Comparison of ENCODE assay signal across 8 cellular contexts in the genomic region with DNA sequence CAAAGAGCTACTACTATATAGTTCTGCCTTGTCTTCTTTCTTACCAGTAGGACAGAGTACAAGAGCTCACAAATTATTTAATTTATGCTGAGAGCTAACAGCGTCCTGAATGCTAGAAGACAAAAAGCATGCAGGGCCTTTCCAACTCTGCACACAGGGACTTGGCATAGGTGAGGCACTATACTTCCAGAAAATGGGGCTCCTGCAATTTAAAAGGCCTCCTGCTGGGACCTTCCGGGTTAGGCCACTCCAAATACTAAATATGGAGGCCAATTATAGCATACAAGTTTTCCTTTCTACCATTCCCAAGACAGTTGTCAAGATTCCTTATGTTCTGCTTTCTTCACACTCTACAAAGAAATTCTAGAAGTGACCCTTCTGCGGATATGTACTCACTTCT. TPM values are rescaled to one million over a fixed set of nuclear protein-coding genes. Genes with fewer than 3 reads are reported as not detected.
DNase-seq lines count a peak whose midpoint lies in the region; ATAC-seq and TF ChIP-seq lines count a peak whose summit lies in the region.

No MANE protein-coding gene starts in this region.

- H3K36me3 Mint-ChIP-seq in activated T-helper 1 cell treated with anti-CD3 and anti-CD28 coated beads, Interleukin-12 subunit alpha, Interleukin-12 subunit beta, Interleukin-2, Interleukin-4 antibody, amounts not matched to agents 30 ng/mL and 10 ng/mL and 1 ng/mL, durations not matched to agents 14 hours and 24 hours and 36 hours (ENCODE audit: low read depth): peaks cover 20% of the 10 kb centered on the region

- H3K4me1 ChIP-seq in KMS-11 (ENCODE audit: low read depth, poor library complexity, severe bottlenecking) (peaks cover 25% of the 10 kb centered on the region), subcutaneous abdominal adipose tissue (ENCODE audit: control insufficient read depth in 5 of 5, insufficient read depth in 5 of 5, low read length in 5 of 5) (peaks cover 2 to 34% (median 20%) of the 10 kb centered on the region in 5 donors)

- H3K36me3 ChIP-seq in KMS-11 (ENCODE audit: insufficient read depth): no peaks in the 10 kb centered on the region
- peaks cover 0 to 4% (median 0%) of the 10 kb centered on the region in 5 donors for H3K36me3 ChIP-seq in subcutaneous abdominal adipose tissue (ENCODE audit: control insufficient read depth in 5 of 5, insufficient read depth in 5 of 5, low read length in 5 of 5)

- H3K4me1 Mint-ChIP-seq in activated T-helper 1 cell treated with anti-CD3 and anti-CD28 coated beads, Interleukin-12 subunit alpha, Interleukin-12 subunit beta, Interleukin-2, Interleukin-4 antibody, amounts not matched to agents 30 ng/mL and 10 ng/mL and 1 ng/mL, durations not matched to agents 14 hours and 24 hours and 36 hours (ENCODE audit: low read depth): peaks cover 37% of the 10 kb centered on the region

- H3K4me3 ChIP-seq in KMS-11 (IDR thresholded peaks at IDR 0.05; ENCODE audit: insufficient read depth, low read depth, low read length): no peak overlapping the region
- peak overlapping the region; percentile 90 for H3K4me3 ChIP-seq in iPS-18c (ENCODE audit: insufficient read depth, low read depth, low read length)
- peak overlapping the region; percentile 77 to 98 (median 91) for H3K4me3 ChIP-seq in subcutaneous abdominal adipose tissue (ENCODE audit: low read depth in 1 of 5, low read length in 5 of 5)

- H3K27ac ChIP-seq in KMS-11 (no peak overlapping the region), subcutaneous abdominal adipose tissue (ENCODE audit: low read depth, low read length) (peak overlapping the region; percentile 92)

- peaks cover 14% of the 10 kb centered on the region for H3K27me3 Mint-ChIP-seq in activated T-helper 1 cell treated with anti-CD3 and anti-CD28 coated beads, Interleukin-12 subunit alpha, Interleukin-12 subunit beta, Interleukin-2, Interleukin-4 antibody, amounts not matched to agents 30 ng/mL and 10 ng/mL and 1 ng/mL, durations not matched to agents 14 hours and 24 hours and 36 hours (ENCODE audit: insufficient read depth)

- TF ChIP-seq CTCF in KMS-11 (conservative IDR thresholded peaks at IDR 0.05; ENCODE audit: low read depth, low read length): no peak

- no peaks in the 10 kb centered on the region for H4K20me1 ChIP-seq in KMS-11 (ENCODE audit: insufficient read depth)

- H3K27ac Mint-ChIP-seq in activated T-helper 1 cell treated with anti-CD3 and anti-CD28 coated beads, Interleukin-12 subunit alpha, Interleukin-12 subunit beta, Interleukin-2, Interleukin-4 antibody, amounts not matched to agents 30 ng/mL and 10 ng/mL and 1 ng/mL, durations not matched to agents 14 hours and 24 hours and 36 hours: peak overlapping the region; percentile 95

- no peak overlapping the region for H2AFZ ChIP-seq in KMS-11 (ENCODE audit: low read depth)

- peak overlapping the region; percentile 94 for H3K4me3 Mint-ChIP-seq in activated T-helper 1 cell treated with anti-CD3 and anti-CD28 coated beads, Interleukin-12 subunit alpha, Interleukin-12 subunit beta, Interleukin-2, Interleukin-4 antibody, amounts not matched to agents 30 ng/mL and 10 ng/mL and 1 ng/mL, durations not matched to agents 14 hours and 24 hours and 36 hours

- H3K9ac ChIP-seq in KMS-11 (peak overlapping the region; percentile 93; the same call in 1 of the 2 replicates), subcutaneous abdominal adipose tissue (ENCODE audit: low read length in 5 of 5) (peak overlapping the region; percentile 48 to 92 (median 58))

- H3K4me2 ChIP-seq in KMS-11: peak overlapping the region; percentile 71

- peak; percentile 27 for DNase-seq in NCI-H2171 treated with DMSO at 0.1 percent for 48 hours (lab: John Stamatoyannopoulos, UW)
- DNase-seq in NCI-H2171 (lab: John Stamatoyannopoulos, UW): no peak
- no peak for DNase-seq in activated T-helper 1 cell treated with anti-CD3 and anti-CD28 coated beads, Interleukin-12 subunit alpha, Interleukin-12 subunit beta, Interleukin-2, Interleukin-4 antibody, amounts not matched to agents 30 ng/mL and 10 ng/mL and 1 ng/mL, durations not matched to agents 14 hours and 24 hours and 36 hours (ENCODE audit: low spot score)

- peaks cover 55% of the 10 kb centered on the region for H3K79me2 ChIP-seq in KMS-11 (ENCODE audit: insufficient read depth, low read depth)

- intact Hi-C loops in activated T-helper 1 cell treated with anti-CD3 and anti-CD28 coated beads, Interleukin-12 subunit alpha, Interleukin-12 subunit beta, Interleukin-2, Interleukin-4 antibody, amounts not matched to agents 30 ng/mL and 10 ng/mL and 1 ng/mL, durations not matched to agents 14 hours and 24 hours and 36 hours (cut with micrococcal nuclease): loop anchor here (1.0 to 10.0 kb wide), 3 partner anchors 20 to 636 kb away; a partner anchor contains a TSS

- no peaks in the 10 kb centered on the region for H3K27me3 ChIP-seq in KMS-11 (ENCODE audit: insufficient read depth, low read depth)
- H3K27me3 ChIP-seq in subcutaneous abdominal adipose tissue (ENCODE audit: control insufficient read depth in 5 of 5, insufficient read depth in 4 of 5, low read length in 5 of 5): peaks cover 0 to 11% (median 3%) of the 10 kb centered on the region in 5 donors

- ATAC-seq in HG03025 (IDR thresholded peaks at IDR 0.05; ENCODE audit: low FRiP score, unreplicated experiment): no peak
- ATAC-seq in GM18502 (IDR thresholded peaks at IDR 0.05; ENCODE audit: poor library complexity, unreplicated experiment): no peak

- H3K9me3 ChIP-seq in iPS-18c (ENCODE audit: control insufficient read depth, insufficient read depth, low read length) (no peaks in the 10 kb centered on the region), subcutaneous abdominal adipose tissue (ENCODE audit: control insufficient read depth in 5 of 5, low read length in 5 of 5) (no peaks in the 10 kb centered on the region)

- peaks cover 3% of the 10 kb centered on the region for H3K9me3 Mint-ChIP-seq in activated T-helper 1 cell treated with anti-CD3 and anti-CD28 coated beads, Interleukin-12 subunit alpha, Interleukin-12 subunit beta, Interleukin-2, Interleukin-4 antibody, amounts not matched to agents 30 ng/mL and 10 ng/mL and 1 ng/mL, durations not matched to agents 14 hours and 24 hours and 36 hours

RNA-seq across cellular contexts. Expression of a gene that starts 0.9 kb away (rescaled TPM):
- 73.9 and 78.9 TPM in 2 replicates for total RNA-seq in activated T-helper 1 cell treated with anti-CD3 and anti-CD28 coated beads, Interleukin-12 subunit alpha, Interleukin-12 subunit beta, Interleukin-2, Interleukin-4 antibody, amounts not matched to agents 30 ng/mL and 10 ng/mL and 1 ng/mL, durations not matched to agents 14 hours and 24 hours and 36 hours

RNA-seq across cellular contexts. Expression of a gene that starts 18.2 kb away (rescaled TPM):
- 0.91 and 1.1 TPM in 2 replicates for total RNA-seq in activated T-helper 1 cell treated with anti-CD3 and anti-CD28 coated beads, Interleukin-12 subunit alpha, Interleukin-12 subunit beta, Interleukin-2, Interleukin-4 antibody, amounts not matched to agents 30 ng/mL and 10 ng/mL and 1 ng/mL, durations not matched to agents 14 hours and 24 hours and 36 hours
